ENCODE assay signal across 9 cellular contexts in genomic region chr1:211378844-211379243, GRCh38. TPM values are rescaled to one million over a fixed set of nuclear protein-coding genes. Genes with fewer than 3 reads are reported as not detected.
DNase-seq lines count a peak whose midpoint lies in the region; ATAC-seq and TF ChIP-seq lines count a peak whose summit lies in the region.
"Had no signal": no experiment of that assay in that cellular context is flagged by ENCODE, and none has a peak within 500 bp of the region (broad histone marks: within the 10 kb centered on the region; RNA-seq: fewer than 3 reads in every experiment).

No MANE protein-coding gene starts in this region.

- H3K36me3 Mint-ChIP-seq in CD4-positive, CD25-positive, alpha-beta regulatory T cell: peaks cover 27% of the 10 kb centered on the region
- H3K36me3 Mint-ChIP-seq in natural killer cell: peaks cover 8% of the 10 kb centered on the region

- peaks cover 23% of the 10 kb centered on the region for H3K36me3 ChIP-seq in CD4-positive, CD25-positive, alpha-beta regulatory T cell (ENCODE audit: control insufficient read depth, insufficient read depth, low read length)
- H3K36me3 ChIP-seq in IMR-90 (ENCODE audit: control insufficient read depth, insufficient read depth, low read length): peaks cover 11% of the 10 kb centered on the region
- peaks cover 0 to 30% of the 10 kb centered on the region in 2 donors for H3K36me3 ChIP-seq in gastroesophageal sphincter

- dilution Hi-C loops in IMR-90 (cut with HindIII; ENCODE audit: low sequenced_read_pairs, unreplicated experiment): no loop called here

- H3K56ac ChIP-seq in IMR-90 (ENCODE audit: extremely low read depth, insufficient read depth, low read length): no peak overlapping the region

- no peak overlapping the region for H2AK9ac ChIP-seq in IMR-90 (replicated peaks; ENCODE audit: low read depth, low read length, poor library complexity)

- POLR2A ChIA-PET in IMR-90 (lab: Charles Lee; ENCODE audit: unreplicated experiment): no interaction called here

- H3K4me1 ChIP-seq in CD4-positive, CD25-positive, alpha-beta regulatory T cell (ENCODE audit: control insufficient read depth, insufficient read depth, low read length, poor library complexity, severe bottlenecking): peaks cover 7% of the 10 kb centered on the region
- H3K4me1 ChIP-seq in IMR-90 (ENCODE audit: control insufficient read depth, insufficient read depth, low read length) (no peaks in the 10 kb centered on the region), gastroesophageal sphincter (peaks cover 0 to 17% (median 3%) of the 10 kb centered on the region in 3 donors)

- H3K27ac ChIP-seq in CD4-positive, CD25-positive, alpha-beta regulatory T cell (ENCODE audit: insufficient read depth, low read length, poor library complexity, severe bottlenecking): no peak overlapping the region
- H3K27ac ChIP-seq in IMR-90 (ENCODE audit: insufficient read depth, low read length): no peak overlapping the region
- no peak overlapping the region for H3K27ac ChIP-seq in substantia nigra (ENCODE audit: low read depth, low read length, poor library complexity, severe bottlenecking)
- H3K27ac ChIP-seq in gastroesophageal sphincter: peak overlapping the region in 1 of 4 donors; percentile 25

- peak overlapping the region in 2 of 4 donors; percentile 60 to 77 for H3K4me3 Mint-ChIP-seq in CD4-positive, CD25-positive, alpha-beta regulatory T cell
- no peak overlapping the region for H3K4me3 Mint-ChIP-seq in natural killer cell

- no peaks in the 10 kb centered on the region for H3K9me3 Mint-ChIP-seq in CD4-positive, CD25-positive, alpha-beta regulatory T cell
- H3K9me3 Mint-ChIP-seq in natural killer cell: no peaks in the 10 kb centered on the region

- no peak for TF ChIP-seq POLR2A in IMR-90 (IDR thresholded peaks at IDR 0.05; ENCODE audit: low read depth, low read length)
- TF ChIP-seq POLR2A in gastroesophageal sphincter (IDR thresholded peaks at IDR 0.05): no peak

- no peak overlapping the region for H3K9ac ChIP-seq in IMR-90 (ENCODE audit: low read depth, low read length)

- H3K4me3 ChIP-seq in CD4-positive, CD25-positive, alpha-beta regulatory T cell (ENCODE audit: low read depth, low read length): no peak overlapping the region
- no peak overlapping the region for H3K4me3 ChIP-seq in IMR-90 (ENCODE audit: insufficient read depth, low read depth, low read length)
- H3K4me3 ChIP-seq in astrocyte of the spinal cord (ENCODE audit: low read depth, low read length): no peak overlapping the region
- no peak overlapping the region for H3K4me3 ChIP-seq in gastroesophageal sphincter

- H2AFZ ChIP-seq in IMR-90 (replicated peaks; ENCODE audit: low read length, poor library complexity): no peak overlapping the region

- H3K9me1 ChIP-seq in IMR-90 (ENCODE audit: insufficient read depth, low read length): no peaks in the 10 kb centered on the region; the same call in 1 of the 2 replicates

- TF ChIP-seq RAD21 in IMR-90 (IDR thresholded peaks at IDR 0.05; ENCODE audit: low read length): no peak

- H4K91ac ChIP-seq in IMR-90 (ENCODE audit: insufficient read depth, low read depth, low read length): no peak overlapping the region

- no peak overlapping the region for H3K4me2 ChIP-seq in IMR-90 (ENCODE audit: low read depth, low read length)

- no peak overlapping the region for H2BK120ac ChIP-seq in IMR-90 (ENCODE audit: low read depth, low read length)

- no peaks in the 10 kb centered on the region for H4K20me1 ChIP-seq in IMR-90 (ENCODE audit: insufficient read depth, low read length)

- no peak overlapping the region for H2BK15ac ChIP-seq in IMR-90 (ENCODE audit: low read depth, low read length)

- peaks cover 5 to 10% of the 10 kb centered on the region in 2 experiments; a peak in 3 of 4 replicates for H3K79me1 ChIP-seq in IMR-90 (ENCODE audit: low read depth in 1 of 2, low read length in 2 of 2)

- no peaks in the 10 kb centered on the region for H3K27me3 Mint-ChIP-seq in CD4-positive, CD25-positive, alpha-beta regulatory T cell
- H3K27me3 Mint-ChIP-seq in natural killer cell (ENCODE audit: low read depth in 2 of 2): no peaks in the 10 kb centered on the region

- no peak overlapping the region for H2BK20ac ChIP-seq in IMR-90 (ENCODE audit: low read depth, low read length)

- TF ChIP-seq CTCF in IMR-90 (conservative IDR thresholded peaks at IDR 0.05; ENCODE audit: low read depth, low read length) (no peak), astrocyte of the spinal cord (IDR thresholded peaks at IDR 0.05; ENCODE audit: low read depth, low read length) (no peak), natural killer cell (IDR thresholded peaks at IDR 0.05) (no peak), gastroesophageal sphincter (IDR thresholded peaks at IDR 0.05) (no peak)

- H3K27me3 ChIP-seq in CD4-positive, CD25-positive, alpha-beta regulatory T cell (ENCODE audit: control insufficient read depth, insufficient read depth, low read length): no peaks in the 10 kb centered on the region
- H3K27me3 ChIP-seq in IMR-90 (ENCODE audit: control insufficient read depth, insufficient read depth, low read length): no peaks in the 10 kb centered on the region
- no peaks in the 10 kb centered on the region for H3K27me3 ChIP-seq in gastroesophageal sphincter

- no peak overlapping the region; a peak in 1 of 4 replicates for H4K8ac ChIP-seq in IMR-90 (ENCODE audit: low read depth in 2 of 2, low read length in 2 of 2)

- no peak overlapping the region for H3K23ac ChIP-seq in IMR-90 (ENCODE audit: low read depth, low read length)

- CTCF ChIA-PET in IMR-90 (lab: Yijun Ruan, JAX): no interaction called here

- no peak overlapping the region; the same call in 1 of the 2 replicates for H2AK5ac ChIP-seq in IMR-90 (ENCODE audit: low read depth, low read length)

- no peak for ATAC-seq in CD4-positive, CD25-positive, alpha-beta regulatory T cell (ENCODE audit: low read depth in 2 of 2)
- ATAC-seq in IMR-90 (ENCODE audit: low read depth) (peak; percentile 31), natural killer cell (no peak), HG03521 (IDR thresholded peaks at IDR 0.05; ENCODE audit: unreplicated experiment) (no peak), gastroesophageal sphincter (no peak), GM21786 (IDR thresholded peaks at IDR 0.05; ENCODE audit: unreplicated experiment) (no peak)

- H2BK5ac ChIP-seq in IMR-90 (ENCODE audit: low read depth, low read length, poor library complexity, severe bottlenecking): no peak overlapping the region

- no peak overlapping the region for H3K14ac ChIP-seq in IMR-90 (replicated peaks; ENCODE audit: low read depth, low read length)

- 33% methylated on average over 1 of the region's 4 CpGs; no CpG with 5 or more reads in 1 of the 2 experiments for whole genome bisulfite sequencing in IMR-90 (ENCODE audit: extremely low coverage in 2 of 2, insufficient read length in 1 of 2), 2 experiments
- WGBS in gastroesophageal sphincter (ENCODE audit: low coverage in 1 of 2), 2 donors: 43 to 44% methylated on average over 4 of the region's 4 CpGs

- no peak for DNase-seq in CD4-positive, CD25-positive, alpha-beta regulatory T cell
- DNase-seq in IMR-90 (peak; percentile 80), astrocyte of the spinal cord (ENCODE audit: low read depth, low spot score) (peak; percentile 49), natural killer cell (no peak), substantia nigra (lab: John Stamatoyannopoulos, UW) (no peak)
- DNase-seq: NCI-H2171 treated with DMSO at 0.1 percent for 48 hours had no signal

- H3K4ac ChIP-seq in IMR-90 (ENCODE audit: low read depth, low read length): no peak overlapping the region

- no peak overlapping the region for H4K5ac ChIP-seq in IMR-90 (ENCODE audit: low read depth, low read length)

- intact Hi-C loops in IMR-90 (cut with micrococcal nuclease): no loop called here
- intact Hi-C loops in natural killer cell (cut with micrococcal nuclease): no loop called here

- H3K27ac Mint-ChIP-seq in CD4-positive, CD25-positive, alpha-beta regulatory T cell: peak overlapping the region in 2 of 3 donors; percentile 6 to 53
- peak overlapping the region; percentile 48 to 95 for H3K27ac Mint-ChIP-seq in natural killer cell

- in situ Hi-C loops in IMR-90 (cut with MboI; ENCODE audit: low sequenced_read_pairs) (no loop called here), astrocyte of the spinal cord (cut with HindIII; ENCODE audit: low sequenced_read_pairs) (no loop called here)

- no peaks in the 10 kb centered on the region for H3K9me3 ChIP-seq in CD4-positive, CD25-positive, alpha-beta regulatory T cell (ENCODE audit: control insufficient read depth in 2 of 2, low read length in 2 of 2)
- H3K9me3 ChIP-seq in IMR-90 (ENCODE audit: control insufficient read depth, insufficient read depth, low read length) (no peaks in the 10 kb centered on the region), gastroesophageal sphincter (no peaks in the 10 kb centered on the region)

- H3K18ac ChIP-seq in IMR-90 (ENCODE audit: low read depth, low read length): no peak overlapping the region

- peaks cover 18 to 49% (median 32%) of the 10 kb centered on the region in 4 donors for H3K4me1 Mint-ChIP-seq in CD4-positive, CD25-positive, alpha-beta regulatory T cell
- peaks cover 34 to 36% of the 10 kb centered on the region in 2 donors for H3K4me1 Mint-ChIP-seq in natural killer cell

- no peak for TF ChIP-seq EP300 in gastroesophageal sphincter (IDR thresholded peaks at IDR 0.05)

- no TSS peak for BruUV-seq in IMR-90 (replicated peaks; lab: Mats Ljungman, UMichigan)

TF ChIP-seq in IMR-90, 13 proteins besides CTCF, POLR2A, EP300 and RAD21:
- TF ChIP-seq FOS (IDR thresholded peaks at IDR 0.05; ENCODE audit: low read depth, low read length) (peak; percentile 29; the same call in 1 of the 2 replicates), MXI1 (IDR thresholded peaks at IDR 0.05; ENCODE audit: borderline replicate concordance, low read depth, low read length) (no peak), USF2 (IDR thresholded peaks at IDR 0.05; ENCODE audit: low read depth, low read length) (no peak), CEBPB (IDR thresholded peaks at IDR 0.05; ENCODE audit: low read depth, low read length) (peak; percentile 22; the same call in 1 of the 2 replicates)

RNA-seq across cellular contexts. Expression of gene TRAF5, which starts 52.2 kb away (rescaled TPM):
- 58.3 TPM for total RNA-seq in CD4-positive, CD25-positive, alpha-beta regulatory T cell
- polyA plus RNA-seq in CD4-positive, CD25-positive, alpha-beta regulatory T cell: 10 to 100 TPM; 34.4 to 41.7 (median 38.3) TPM
- total RNA-seq in IMR-90 (2012; rRNA removed) (10.0 and 13.1 TPM in 2 replicates), natural killer cell (10 to 100 TPM; 52.3 to 74.4 (median 55.6) TPM), gastroesophageal sphincter (10 to 100 TPM; 20.5 to 44.2 (median 27.9) TPM)
- 11.0 and 14.7 TPM in 2 replicates for polyA plus RNA-seq in IMR-90 (2012; rRNA removed)
- 2.9 and 4.3 TPM in 2 replicates for polyA plus RNA-seq in IMR-90 (2012; cell fraction: cytosol; rRNA removed)
- polyA plus RNA-seq in IMR-90 (2012; cell fraction: nucleus; rRNA removed; ENCODE audit: low replicate concordance): 21.7 and 89.3 TPM in 2 replicates

Comparison
In these comparisons a context has a peak if more than half of its experiments do, and no peak if none do; other contexts are left out.
1. DNase-seq: peak in IMR-90 (single experiment) and astrocyte of the spinal cord (single experiment); none in CD4-positive, CD25-positive, alpha-beta regulatory T cell (0 of 3), natural killer cell (single experiment) and substantia nigra (0 of 49).